Comparison of ENCODE assay signal across 16 cellular contexts in the genomic region with DNA sequence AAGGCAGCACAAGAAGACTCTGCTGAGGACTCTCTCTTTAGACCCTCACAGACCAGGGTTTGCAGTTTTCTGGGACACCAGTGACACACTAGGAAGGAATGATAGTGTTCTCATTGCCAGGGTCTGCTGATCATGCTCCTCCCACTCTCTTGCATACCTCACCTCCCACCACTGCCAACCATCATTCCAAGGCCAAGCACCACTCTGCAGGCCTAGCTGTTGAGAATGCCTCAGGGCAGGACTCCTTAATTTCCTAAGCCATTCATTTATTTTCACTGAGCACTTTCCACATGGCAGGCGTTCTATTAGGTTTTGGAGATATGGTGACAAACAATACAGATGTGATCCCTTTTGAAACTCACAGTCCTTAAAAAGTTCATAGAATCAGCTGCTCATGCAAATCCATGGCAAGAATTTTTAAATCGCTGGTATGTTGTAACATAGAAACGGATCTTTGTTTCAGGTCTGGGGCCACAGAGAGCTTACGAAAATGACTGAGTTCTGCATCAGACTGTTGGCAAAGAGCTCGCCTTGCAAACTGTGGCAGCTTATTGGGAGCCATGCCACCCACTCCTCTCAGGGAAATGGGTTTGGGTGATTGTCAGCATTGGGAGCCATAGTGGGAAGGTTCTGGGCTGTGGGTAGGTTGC.
A peak's percentile ranks its signal among the peaks of the same experiment; 100 is the strongest.
DNase-seq lines count a peak whose midpoint lies in the region; FAIRE-seq and TF ChIP-seq lines count a peak whose summit lies in the region.
"Had no signal": no experiment of that assay in that cellular context is flagged by ENCODE, and none has a peak within 500 bp of the region (broad histone marks: within the 10 kb centered on the region; RNA-seq: fewer than 3 reads in every experiment).

No MANE protein-coding gene starts in this region.

- H3K4me1 Mint-ChIP-seq in activated T-cell treated with anti-CD3 and anti-CD28 coated beads, Interleukin-2, amount 50 U/mL, for 24 hours (ENCODE audit: low read depth): no peaks in the 10 kb centered on the region

- no peaks in the 10 kb centered on the region for H3K9me3 Mint-ChIP-seq in activated T-cell treated with anti-CD3 and anti-CD28 coated beads, Interleukin-2, amount 50 U/mL, for 24 hours
- H3K9me3 Mint-ChIP-seq: activated T-helper 1 cell treated with anti-CD3 and anti-CD28 coated beads, Interleukin-12 subunit alpha, Interleukin-12 subunit beta, Interleukin-2, Interleukin-4 antibody, amounts not matched to agents 30 ng/mL and 10 ng/mL and 1 ng/mL, durations not matched to agents 14 hours and 24 hours and 36 hours; CD4-positive, alpha-beta T cell had no signal

- CTCF ChIA-PET in BJ (lab: Yijun Ruan, JAX): interaction anchor here (1.3 to 7.8 kb wide), 5 partner anchors 49 to 622 kb away, joined by 3 to 104 read pairs (median 14); a partner anchor contains a TSS

- no peak overlapping the region for H3K4me3 Mint-ChIP-seq in activated T-cell treated with anti-CD3 and anti-CD28 coated beads, Interleukin-2, amount 50 U/mL, for 24 hours
- H3K4me3 Mint-ChIP-seq: activated T-helper 1 cell treated with anti-CD3 and anti-CD28 coated beads, Interleukin-12 subunit alpha, Interleukin-12 subunit beta, Interleukin-2, Interleukin-4 antibody, amounts not matched to agents 30 ng/mL and 10 ng/mL and 1 ng/mL, durations not matched to agents 14 hours and 24 hours and 36 hours; CD4-positive, alpha-beta T cell had no signal

- H3K27me3 Mint-ChIP-seq in activated T-cell treated with anti-CD3 and anti-CD28 coated beads, Interleukin-2, amount 50 U/mL, for 24 hours: no peaks in the 10 kb centered on the region

- no peak overlapping the region for H3K27ac Mint-ChIP-seq in activated T-cell treated with anti-CD3 and anti-CD28 coated beads, Interleukin-2, amount 50 U/mL, for 24 hours
- H3K27ac Mint-ChIP-seq: activated T-helper 1 cell treated with anti-CD3 and anti-CD28 coated beads, Interleukin-12 subunit alpha, Interleukin-12 subunit beta, Interleukin-2, Interleukin-4 antibody, amounts not matched to agents 30 ng/mL and 10 ng/mL and 1 ng/mL, durations not matched to agents 14 hours and 24 hours and 36 hours; CD4-positive, alpha-beta T cell had no signal

- FAIRE-seq in D721Med (lab: Jason Lieb, UNC): no peak

- no peaks in the 10 kb centered on the region for H3K27me3 ChIP-seq in BJ (ENCODE audit: control insufficient read depth, insufficient read depth, low read length)
- no peaks in the 10 kb centered on the region for H3K27me3 ChIP-seq in kidney epithelial cell (ENCODE audit: control insufficient read depth, insufficient read depth, low read length)
- H3K27me3 ChIP-seq: cardiac muscle cell, foreskin keratinocyte had no signal

- no peaks in the 10 kb centered on the region for H3K36me3 Mint-ChIP-seq in activated T-cell treated with anti-CD3 and anti-CD28 coated beads, Interleukin-2, amount 50 U/mL, for 24 hours (ENCODE audit: low read depth)

- H3K36me3 ChIP-seq in BJ (ENCODE audit: control insufficient read depth, insufficient read depth, low read length) (no peaks in the 10 kb centered on the region), kidney epithelial cell (ENCODE audit: control insufficient read depth, insufficient read depth, low read length) (no peaks in the 10 kb centered on the region)
- H3K36me3 ChIP-seq: cardiac muscle cell had no signal

- TF ChIP-seq CTCF in BJ (IDR thresholded peaks at IDR 0.05; ENCODE audit: insufficient read depth, low read depth, low read length) (no peak), kidney epithelial cell (IDR thresholded peaks at IDR 0.05; ENCODE audit: insufficient read depth, low read length, poor library complexity, severe bottlenecking) (no peak), D721Med (IDR thresholded peaks at IDR 0.05; ENCODE audit: insufficient read depth, missing control alignments) (no peak)

- POLR2A ChIA-PET in BJ (lab: Charles Lee): interaction anchor here (0.6 to 0.9 kb wide), 3 partner anchors 11 to 671 kb away, joined by 3 to 5 read pairs (median 3); no protein-coding TSS in a partner anchor

- H3K4me3 ChIP-seq in BJ (ENCODE audit: low read depth, low read length): no peak overlapping the region
- no peak overlapping the region for H3K4me3 ChIP-seq in kidney epithelial cell (ENCODE audit: low read depth, low read length)
- H3K4me3 ChIP-seq: cardiac muscle cell had no signal

- DNase-seq in BJ (ENCODE audit: low read depth): peak; percentile 81
- DNase-seq in MV-4-11 (lab: John Stamatoyannopoulos, UW): peak; percentile 23
- DNase-seq in dedifferentiated amniotic fluid mesenchymal stem cell (ENCODE audit: extremely low spot score): peak; percentile 86
- peak; percentile 85 for DNase-seq in kidney epithelial cell (ENCODE audit: low read depth)
- DNase-seq in D721Med (ENCODE audit: insufficient read length, low spot score): no peak
- no peak for DNase-seq in activated T-cell treated with anti-CD3 and anti-CD28 coated beads, Interleukin-2, amount 50 U/mL, for 24 hours
- DNase-seq in effector CD4-positive, alpha-beta T cell: no peak
- DNase-seq in NCI-H146 (lab: John Stamatoyannopoulos, UW): no peak
- DNase-seq: CD4-positive, alpha-beta T cell; NCI-H1436; NCI-H526; stimulated activated CD4-positive, alpha-beta T cell treated with anti-CD3 and anti-CD28 coated beads, Interleukin-2, amount 100 ng/mL, for 48 hours; stimulated activated naive CD8-positive, alpha-beta T cell treated with anti-CD3 and anti-CD28 coated beads, Interleukin-15, Interleukin-2, amounts not matched to agents 100 U/mL and 50 U/mL, for 24 hours had no signal

Comparison
In these comparisons a context has a peak if more than half of its experiments do, and no peak if none do; other contexts are left out.
1. DNase-seq: peak in BJ (single experiment), MV-4-11 (single experiment), dedifferentiated amniotic fluid mesenchymal stem cell (single experiment) and kidney epithelial cell (single experiment); none in D721Med (single experiment), activated T-cell treated with anti-CD3 and anti-CD28 coated beads, Interleukin-2, amount 50 U/mL, for 24 hours (single experiment), effector CD4-positive, alpha-beta T cell (single experiment) and NCI-H146 (single experiment).